In genomic region chr2:61135510-61135909, GRCh38 we compare ENCODE assay signal across 8 cellular contexts. TPM values are rescaled to one million over a fixed set of nuclear protein-coding genes. Genes with fewer than 3 reads are reported as not detected.
DNase-seq lines count a peak whose midpoint lies in the region; ATAC-seq and TF ChIP-seq lines count a peak whose summit lies in the region.

No MANE protein-coding gene starts in this region.

- no peaks in the 10 kb centered on the region for H3K9me3 ChIP-seq in HCT116 (ENCODE audit: control insufficient read depth in 1 of 2, insufficient read depth in 1 of 2, low read depth in 1 of 2, low read length in 2 of 2)
- H3K9me3 ChIP-seq in SU-DHL-6 (ENCODE audit: insufficient read depth, low read length) = no peaks in the 10 kb centered on the region
- H3K9me3 ChIP-seq in effector memory CD4-positive, alpha-beta T cell (ENCODE audit: control insufficient read depth, low read length) = no peaks in the 10 kb centered on the region

- H3K9me2 ChIP-seq in HCT116 (ENCODE audit: insufficient read depth) = no peaks in the 10 kb centered on the region
- H3K9me2 ChIP-seq in SU-DHL-6 (replicated peaks; ENCODE audit: insufficient read depth, low read length) = no peaks in the 10 kb centered on the region

- H3K4me3 ChIP-seq in HCT116 (replicated peaks in 1 of 2; ENCODE audit: low read depth in 1 of 2, low read length in 2 of 2) (no peak overlapping the region), SU-DHL-6 (ENCODE audit: insufficient read depth, low read length, poor library complexity, severe bottlenecking) (no peak overlapping the region)
- H3K4me3 ChIP-seq in effector memory CD4-positive, alpha-beta T cell (ENCODE audit: insufficient read depth, low read depth, low read length, poor library complexity, severe bottlenecking) = no peak overlapping the region

- peak; percentile 23 to 63 (median 28); a peak in 4 of 6 replicates for TF ChIP-seq CTCF in HCT116 (IDR thresholded peaks at IDR 0.05 in 2 of 3, conservative IDR thresholded peaks at IDR 0.05 in 1 of 3; ENCODE audit: borderline replicate concordance in 1 of 3, insufficient read depth in 1 of 3, low read depth in 2 of 3, low read length in 2 of 3)
- peak; percentile 21 for TF ChIP-seq CTCF in SU-DHL-6 (IDR thresholded peaks at IDR 0.05; ENCODE audit: insufficient read depth, low read length, poor library complexity, severe bottlenecking)

- intact Hi-C loops in HCT116 (cut with micrococcal nuclease) (loop anchor here (5.0 to 10.0 kb wide), 2 partner anchors 657 to 779 kb away; no protein-coding TSS in a partner anchor), left ventricle myocardium superior (cut with micrococcal nuclease) (no loop called here)

- no peak overlapping the region for H3K9ac ChIP-seq in HCT116 (ENCODE audit: low read length)
- no peak overlapping the region for H3K9ac ChIP-seq in SU-DHL-6 (ENCODE audit: low read length)

- no peak overlapping the region for H3K27ac Mint-ChIP-seq in activated CD8-positive, alpha-beta memory T cell treated with anti-CD3 and anti-CD28 coated beads, Interleukin-2, amount 10 ng/mL, durations not matched to agents 7 days and 5 days

- no TSS peak for BruUV-seq in HCT116 (replicated peaks; lab: Mats Ljungman, UMichigan)

- H3K4me2 ChIP-seq in HCT116 (ENCODE audit: low read length) (no peak overlapping the region), SU-DHL-6 (ENCODE audit: low read depth, low read length, poor library complexity, severe bottlenecking) (no peak overlapping the region)

- H3K27ac ChIP-seq in HCT116 (ENCODE audit: low read depth, low read length) = no peak overlapping the region
- H3K27ac ChIP-seq in SU-DHL-6 (ENCODE audit: low read depth, low read length) = no peak overlapping the region
- H3K27ac ChIP-seq in effector memory CD4-positive, alpha-beta T cell (ENCODE audit: insufficient read depth, low read length, poor library complexity, severe bottlenecking) = no peak overlapping the region

- H3F3A ChIP-seq in SU-DHL-6 (ENCODE audit: insufficient read depth) = no peaks in the 10 kb centered on the region

- POLR2A ChIA-PET in HCT116 (lab: Charles Lee) = no interaction called here

- ATAC-seq in HCT116 = peak; percentile 70
- ATAC-seq in left ventricle myocardium superior = peak; percentile 51
- ATAC-seq in HG03354 (IDR thresholded peaks at IDR 0.05; ENCODE audit: poor library complexity, severe bottlenecking, unreplicated experiment) = no peak
- ATAC-seq in GM21447 (IDR thresholded peaks at IDR 0.05; ENCODE audit: unreplicated experiment) = no peak
- ATAC-seq in activated CD8-positive, alpha-beta memory T cell treated with anti-CD3 and anti-CD28 coated beads, Interleukin-2, amount 10 ng/mL, durations not matched to agents 7 days and 5 days = no peak

- H3K4me3 Mint-ChIP-seq in activated CD8-positive, alpha-beta memory T cell treated with anti-CD3 and anti-CD28 coated beads, Interleukin-2, amount 10 ng/mL, durations not matched to agents 7 days and 5 days = no peak overlapping the region

- H3K9me3 Mint-ChIP-seq in activated CD8-positive, alpha-beta memory T cell treated with anti-CD3 and anti-CD28 coated beads, Interleukin-2, amount 10 ng/mL, durations not matched to agents 7 days and 5 days (ENCODE audit: low read depth) = no peaks in the 10 kb centered on the region

- no peaks in the 10 kb centered on the region for H3K27me3 Mint-ChIP-seq in activated CD8-positive, alpha-beta memory T cell treated with anti-CD3 and anti-CD28 coated beads, Interleukin-2, amount 10 ng/mL, durations not matched to agents 7 days and 5 days

- peaks cover 2% of the 10 kb centered on the region for H3K4me1 Mint-ChIP-seq in activated CD8-positive, alpha-beta memory T cell treated with anti-CD3 and anti-CD28 coated beads, Interleukin-2, amount 10 ng/mL, durations not matched to agents 7 days and 5 days

- CTCF ChIA-PET in HCT116 (lab: Charles Lee) = interaction anchor here (0.6 to 1.4 kb wide), 11 partner anchors 10 to 1308 kb away, joined by 3 to 7 read pairs (median 3); partner anchors contain the start of gene FAM161A
- CTCF ChIA-PET in activated CD8-positive, alpha-beta memory T cell treated with anti-CD3 and anti-CD28 coated beads, Interleukin-2, amount 10 ng/mL, durations not matched to agents 7 days and 5 days (lab: Charles Lee) = interaction anchor here (0.6 to 1.7 kb wide), 6 partner anchors 10 to 312 kb away, joined by 3 to 6 read pairs (median 3); no protein-coding TSS in a partner anchor

- TF ChIP-seq RAD21 in HCT116 (IDR thresholded peaks at IDR 0.05; ENCODE audit: low read depth) = peak; percentile 84

- DNase-seq in AG08396 (ENCODE audit: low spot score) (peak; percentile 13), HCT116 (ENCODE audit: low read depth, low spot score) (peak; percentile 13), left ventricle myocardium superior (no peak)
- no peak for DNase-seq in activated CD8-positive, alpha-beta memory T cell treated with anti-CD3 and anti-CD28 coated beads, Interleukin-2, amount 10 ng/mL, durations not matched to agents 7 days and 5 days
- no peak for DNase-seq in effector memory CD4-positive, alpha-beta T cell

- RAD21 ChIA-PET in HCT116 (lab: Charles Lee; ENCODE audit: low non-redundant PET in 1 of 2, low total read pairs in 2 of 2, uncharacterized antibody in 2 of 2, unreplicated experiment in 2 of 2) = interaction anchor here in 1 of 2 experiments (1.0 kb wide), 1 partner anchor 66 kb away, joined by 6 read pairs; no protein-coding TSS in a partner anchor

- H3K36me3 Mint-ChIP-seq in activated CD8-positive, alpha-beta memory T cell treated with anti-CD3 and anti-CD28 coated beads, Interleukin-2, amount 10 ng/mL, durations not matched to agents 7 days and 5 days = no peaks in the 10 kb centered on the region

- H2AFZ ChIP-seq in HCT116 (ENCODE audit: low read depth, low read length, poor library complexity, severe bottlenecking) (peak overlapping the region; percentile 62), SU-DHL-6 (ENCODE audit: low read depth, low read length, severe bottlenecking) (no peak overlapping the region)

- no peaks in the 10 kb centered on the region for H3K79me2 ChIP-seq in HCT116 (ENCODE audit: insufficient read depth, low read length)
- no peaks in the 10 kb centered on the region for H3K79me2 ChIP-seq in SU-DHL-6 (ENCODE audit: insufficient read depth, low read length)

- H3K36me3 ChIP-seq in HCT116 (ENCODE audit: control insufficient read depth in 1 of 2, insufficient read depth in 2 of 2, low read length in 2 of 2) (no peaks in the 10 kb centered on the region), SU-DHL-6 (ENCODE audit: low read length) (no peaks in the 10 kb centered on the region)
- H3K36me3 ChIP-seq in effector memory CD4-positive, alpha-beta T cell (ENCODE audit: control insufficient read depth, insufficient read depth, low read length) = no peaks in the 10 kb centered on the region

- TF ChIP-seq POLR2A in HCT116 (IDR thresholded peaks at IDR 0.05; ENCODE audit: borderline replicate concordance, extremely low read depth, insufficient read depth, insufficient read length) = no peak

- H3K27me3 ChIP-seq in HCT116 (ENCODE audit: insufficient read depth, low read length) (no peaks in the 10 kb centered on the region), SU-DHL-6 (ENCODE audit: low read length) (no peaks in the 10 kb centered on the region)
- H3K27me3 ChIP-seq in effector memory CD4-positive, alpha-beta T cell (replicated peaks; ENCODE audit: control insufficient read depth, insufficient read depth, low read length, poor library complexity, severe bottlenecking) = no peaks in the 10 kb centered on the region

- H4K20me1 ChIP-seq in HCT116 (ENCODE audit: insufficient read depth) (no peaks in the 10 kb centered on the region), SU-DHL-6 (ENCODE audit: low read depth, low read length) (no peaks in the 10 kb centered on the region)

- H3K4me1 ChIP-seq in HCT116 (ENCODE audit: control insufficient read depth in 1 of 2, insufficient read depth in 2 of 2, low read length in 2 of 2) = no peaks in the 10 kb centered on the region
- no peaks in the 10 kb centered on the region for H3K4me1 ChIP-seq in effector memory CD4-positive, alpha-beta T cell (ENCODE audit: control insufficient read depth, insufficient read depth, low read length, poor library complexity, severe bottlenecking)

TF ChIP-seq in HCT116, 20 proteins besides CTCF, POLR2A, EP300 and RAD21:
- TF ChIP-seq MAX (IDR thresholded peaks at IDR 0.05) = peak; percentile 38; the same call in 1 of the 2 replicates
- TF ChIP-seq JUND (IDR thresholded peaks at IDR 0.05) = no peak

RNA-seq across cellular contexts. Expression of gene C2orf74, which starts 26.5 kb away (rescaled TPM):
- total RNA-seq in HCT116 (2021; ENCODE audit: unreplicated experiment) (not detected), left ventricle myocardium superior (28.0 TPM)
- polyA plus RNA-seq in HCT116 (2012) = 0.12 TPM in 1 of 2 replicates, not detected in the other
- total RNA-seq in activated CD8-positive, alpha-beta memory T cell treated with anti-CD3 and anti-CD28 coated beads, Interleukin-2, amount 10 ng/mL, durations not matched to agents 7 days and 5 days = 1 to 10 TPM; 7.8 to 8.5 TPM

Comparison
In these comparisons a context has a peak if more than half of its experiments do, and no peak if none do; other contexts are left out.
1. DNase-seq: peak in AG08396 (single experiment) and HCT116 (single experiment); none in left ventricle myocardium superior (single experiment), activated CD8-positive, alpha-beta memory T cell treated with anti-CD3 and anti-CD28 coated beads, Interleukin-2, amount 10 ng/mL, durations not matched to agents 7 days and 5 days (single experiment) and effector memory CD4-positive, alpha-beta T cell (0 of 3).
2. ATAC-seq: peak in HCT116 (single experiment) and left ventricle myocardium superior (single experiment); none in HG03354 (single experiment), GM21447 (single experiment) and activated CD8-positive, alpha-beta memory T cell treated with anti-CD3 and anti-CD28 coated beads, Interleukin-2, amount 10 ng/mL, durations not matched to agents 7 days and 5 days (single experiment).